2 cellular contexts compared by ENCODE assay signal in the genomic region with DNA sequence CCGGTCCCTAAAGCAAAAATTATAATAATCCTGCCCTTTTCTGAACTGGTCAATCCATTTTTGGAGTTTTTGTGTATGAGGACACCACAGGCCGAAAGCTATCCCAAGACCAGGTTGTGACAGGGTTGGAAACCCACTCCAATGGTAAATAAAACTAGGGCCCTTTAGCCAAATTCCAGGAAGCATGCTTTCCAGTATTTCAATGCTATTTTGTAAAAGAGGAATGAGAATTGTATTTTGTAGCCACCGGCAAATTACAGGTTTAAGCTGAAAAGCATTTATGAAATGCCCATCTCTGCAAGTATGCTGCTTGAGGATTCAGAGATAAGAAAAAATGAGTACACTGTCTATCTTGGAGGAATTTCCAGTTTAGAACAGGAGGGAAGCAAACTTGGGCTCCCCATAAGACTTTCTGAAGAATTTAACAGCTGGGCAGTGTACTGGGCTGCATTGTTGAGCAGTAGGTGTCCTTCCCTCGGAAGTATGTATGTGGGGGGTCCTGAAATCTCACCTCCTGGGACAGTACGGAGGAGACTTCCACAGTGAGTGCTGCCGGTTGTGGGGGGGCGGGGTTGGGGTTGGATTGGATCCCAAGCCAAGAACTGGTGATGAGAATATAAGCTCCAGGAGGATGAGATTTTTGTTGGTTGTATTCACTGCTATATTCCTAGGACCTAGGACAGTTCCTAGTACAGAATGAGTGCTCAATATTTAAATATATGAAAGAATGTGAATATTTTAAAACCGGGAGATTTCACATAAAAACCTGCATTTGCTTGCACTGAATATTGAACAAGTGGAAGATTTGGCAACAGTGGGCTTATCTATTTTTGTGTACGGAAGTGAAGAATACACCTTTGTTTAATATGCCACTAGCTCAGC.
TF ChIP-seq lines count a peak whose summit lies in the region.

No MANE protein-coding gene starts in this region.

TF ChIP-seq in GM23338, 12 proteins besides CTCF, POLR2A, EP300 and RAD21 (continued from another document):
- TF ChIP-seq, protein P1, sequence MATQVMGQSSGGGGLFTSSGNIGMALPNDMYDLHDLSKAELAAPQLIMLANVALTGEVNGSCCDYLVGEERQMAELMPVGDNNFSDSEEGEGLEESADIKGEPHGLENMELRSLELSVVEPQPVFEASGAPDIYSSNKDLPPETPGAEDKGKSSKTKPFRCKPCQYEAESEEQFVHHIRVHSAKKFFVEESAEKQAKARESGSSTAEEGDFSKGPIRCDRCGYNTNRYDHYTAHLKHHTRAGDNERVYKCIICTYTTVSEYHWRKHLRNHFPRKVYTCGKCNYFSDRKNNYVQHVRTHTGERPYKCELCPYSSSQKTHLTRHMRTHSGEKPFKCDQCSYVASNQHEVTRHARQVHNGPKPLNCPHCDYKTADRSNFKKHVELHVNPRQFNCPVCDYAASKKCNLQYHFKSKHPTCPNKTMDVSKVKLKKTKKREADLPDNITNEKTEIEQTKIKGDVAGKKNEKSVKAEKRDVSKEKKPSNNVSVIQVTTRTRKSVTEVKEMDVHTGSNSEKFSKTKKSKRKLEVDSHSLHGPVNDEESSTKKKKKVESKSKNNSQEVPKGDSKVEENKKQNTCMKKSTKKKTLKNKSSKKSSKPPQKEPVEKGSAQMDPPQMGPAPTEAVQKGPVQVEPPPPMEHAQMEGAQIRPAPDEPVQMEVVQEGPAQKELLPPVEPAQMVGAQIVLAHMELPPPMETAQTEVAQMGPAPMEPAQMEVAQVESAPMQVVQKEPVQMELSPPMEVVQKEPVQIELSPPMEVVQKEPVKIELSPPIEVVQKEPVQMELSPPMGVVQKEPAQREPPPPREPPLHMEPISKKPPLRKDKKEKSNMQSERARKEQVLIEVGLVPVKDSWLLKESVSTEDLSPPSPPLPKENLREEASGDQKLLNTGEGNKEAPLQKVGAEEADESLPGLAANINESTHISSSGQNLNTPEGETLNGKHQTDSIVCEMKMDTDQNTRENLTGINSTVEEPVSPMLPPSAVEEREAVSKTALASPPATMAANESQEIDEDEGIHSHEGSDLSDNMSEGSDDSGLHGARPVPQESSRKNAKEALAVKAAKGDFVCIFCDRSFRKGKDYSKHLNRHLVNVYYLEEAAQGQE (IDR thresholded peaks at IDR 0.05; ENCODE audit: unreplicated experiment), result no peak

TF ChIP-seq in Ishikawa, 13 proteins besides CTCF, POLR2A, EP300 and RAD21 (continued from another document):
- no peak for TF ChIP-seq FOXM1 (IDR thresholded peaks at IDR 0.05; ENCODE audit: borderline replicate concordance, low read depth)
